Comparison of ENCODE assay signal across 8 cellular contexts in the genomic region with DNA sequence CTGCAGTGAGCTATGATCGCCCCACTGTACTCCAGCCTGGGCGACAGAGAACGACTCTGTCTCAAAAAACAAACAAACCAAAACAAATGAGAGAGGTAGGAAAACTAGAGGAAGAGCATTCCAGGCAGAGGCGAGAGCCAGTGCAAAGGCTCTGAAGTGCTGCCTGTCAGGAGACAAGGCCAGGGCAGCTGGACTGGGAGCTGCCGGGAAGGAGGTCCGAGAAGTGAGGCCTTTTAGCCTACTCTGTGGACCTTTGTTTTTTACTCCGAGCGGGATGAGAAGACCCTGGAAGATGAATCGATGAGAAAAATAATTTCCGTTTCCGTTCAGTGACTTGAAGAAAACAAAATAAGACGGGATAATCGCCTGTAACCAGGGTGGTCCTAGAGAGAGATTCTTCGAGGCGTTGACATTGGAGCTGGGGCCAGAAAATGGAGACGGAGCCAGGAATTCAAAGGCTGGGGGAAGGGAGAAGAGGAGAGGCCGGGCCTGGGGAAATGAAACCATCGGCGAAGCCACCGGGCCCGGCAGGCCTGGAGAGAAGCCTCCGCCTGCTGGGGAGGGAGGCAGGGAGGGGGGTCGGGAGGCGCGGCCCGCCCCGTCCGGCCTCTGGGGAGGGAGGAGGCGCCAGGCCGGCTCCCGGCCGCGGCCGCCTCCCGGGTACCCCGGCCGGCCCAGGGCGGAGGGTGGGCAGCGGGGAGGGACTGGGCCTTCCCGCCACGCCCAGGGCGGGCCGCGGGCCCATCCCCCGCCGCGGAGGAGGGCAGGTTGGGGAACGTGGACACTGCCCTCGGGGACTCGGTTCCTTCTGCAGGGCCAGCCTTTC. TPM values are rescaled to one million over a fixed set of nuclear protein-coding genes. Genes with fewer than 3 reads are reported as not detected.
DNase-seq lines count a peak whose midpoint lies in the region; TF ChIP-seq lines count a peak whose summit lies in the region.

No MANE protein-coding gene starts in this region.

- no peaks in the 10 kb centered on the region for H3K27me3 ChIP-seq in left ventricle myocardium inferior (ENCODE audit: low read depth)

- no peaks in the 10 kb centered on the region for H3K36me3 ChIP-seq in left ventricle myocardium inferior

- no peak for TF ChIP-seq CTCF in CD14-positive monocyte (IDR thresholded peaks at IDR 0.05)
- no peak for TF ChIP-seq CTCF in GM20000 (IDR thresholded peaks at IDR 0.05; ENCODE audit: extremely low read depth, missing control alignments)
- TF ChIP-seq CTCF in left ventricle myocardium inferior (IDR thresholded peaks at IDR 0.05; ENCODE audit: borderline replicate concordance) = no peak

- H3K4me3 Mint-ChIP-seq in CD14-positive monocyte = peak overlapping the region; percentile 86 to 97

- H3K9me3 ChIP-seq in left ventricle myocardium inferior (replicated peaks) = no peaks in the 10 kb centered on the region

- H3K27ac Mint-ChIP-seq in CD14-positive monocyte = peak overlapping the region; percentile 98 to 100 (median 99)

- DNase-seq in CD14-positive monocyte (ENCODE audit: low spot score) (peak; percentile 87), GM20000 (ENCODE audit: low spot score) (peak; percentile 85), MV-4-11 (lab: John Stamatoyannopoulos, UW) (peak; percentile 88), SW 1271 (lab: John Stamatoyannopoulos, UW) (peak; percentile 69 to 74), anterior cingulate cortex (lab: John Stamatoyannopoulos, UW) (peak; percentile 8 to 83 (median 70)), left ventricle myocardium inferior (peak; percentile 89), pons (ENCODE audit: low spot score) (peak; percentile 86), NCI-H1694 treated with DMSO at 0.1 percent for 48 hours (lab: John Stamatoyannopoulos, UW) (no peak)

- peaks cover 25% of the 10 kb centered on the region for H3K4me1 ChIP-seq in left ventricle myocardium inferior

- peak overlapping the region; percentile 97 for H3K27ac ChIP-seq in left ventricle myocardium inferior (replicated peaks)

- peaks cover 2 to 4% of the 10 kb centered on the region in 2 donors for H3K36me3 Mint-ChIP-seq in CD14-positive monocyte

- H3K4me1 Mint-ChIP-seq in CD14-positive monocyte = peaks cover 37% of the 10 kb centered on the region

- intact Hi-C loops in CD14-positive monocyte (cut with micrococcal nuclease) (no loop called here), left ventricle myocardium inferior (cut with micrococcal nuclease) (no loop called here)

- peaks cover 0 to 1% (median 0%) of the 10 kb centered on the region in 3 donors for H3K27me3 Mint-ChIP-seq in CD14-positive monocyte (ENCODE audit: low read depth in 3 of 3)

- H3K4me3 ChIP-seq in left ventricle myocardium inferior = peak overlapping the region; percentile 63

- H3K9me3 Mint-ChIP-seq in CD14-positive monocyte = peaks cover 0 to 2% (median 0%) of the 10 kb centered on the region in 7 donors

RNA-seq across cellular contexts. Expression of a gene that starts 7.8 kb away (rescaled TPM):
- 10 to 100 TPM; 21.0 to 21.6 TPM for polyA plus RNA-seq in CD14-positive monocyte
- total RNA-seq in left ventricle myocardium inferior = 9.2 TPM

RNA-seq across cellular contexts. Expression of a gene that starts 10.5 kb away (rescaled TPM):
- 10 to 100 TPM; 30.4 to 49.4 TPM for polyA plus RNA-seq in CD14-positive monocyte
- total RNA-seq in left ventricle myocardium inferior = 16.2 TPM

RNA-seq across cellular contexts. Expression of a gene that starts 20.4 kb away (rescaled TPM):
- under 1 TPM in 1 of 2 donors, not detected in 1; 0.13 TPM for polyA plus RNA-seq in CD14-positive monocyte
- 3.3 TPM for total RNA-seq in left ventricle myocardium inferior

RNA-seq across cellular contexts. Expression of a gene that starts 31.9 kb away (rescaled TPM):
- polyA plus RNA-seq in CD14-positive monocyte = 100 to 1,000 TPM; 601 to 625 TPM
- 91.3 TPM for total RNA-seq in left ventricle myocardium inferior

RNA-seq across cellular contexts. Expression of a gene that starts 33.2 kb away (rescaled TPM):
- not detected for polyA plus RNA-seq in CD14-positive monocyte
- 6.1 TPM for total RNA-seq in left ventricle myocardium inferior
